ENCODE assay signal across 8 cellular contexts in the genomic region with DNA sequence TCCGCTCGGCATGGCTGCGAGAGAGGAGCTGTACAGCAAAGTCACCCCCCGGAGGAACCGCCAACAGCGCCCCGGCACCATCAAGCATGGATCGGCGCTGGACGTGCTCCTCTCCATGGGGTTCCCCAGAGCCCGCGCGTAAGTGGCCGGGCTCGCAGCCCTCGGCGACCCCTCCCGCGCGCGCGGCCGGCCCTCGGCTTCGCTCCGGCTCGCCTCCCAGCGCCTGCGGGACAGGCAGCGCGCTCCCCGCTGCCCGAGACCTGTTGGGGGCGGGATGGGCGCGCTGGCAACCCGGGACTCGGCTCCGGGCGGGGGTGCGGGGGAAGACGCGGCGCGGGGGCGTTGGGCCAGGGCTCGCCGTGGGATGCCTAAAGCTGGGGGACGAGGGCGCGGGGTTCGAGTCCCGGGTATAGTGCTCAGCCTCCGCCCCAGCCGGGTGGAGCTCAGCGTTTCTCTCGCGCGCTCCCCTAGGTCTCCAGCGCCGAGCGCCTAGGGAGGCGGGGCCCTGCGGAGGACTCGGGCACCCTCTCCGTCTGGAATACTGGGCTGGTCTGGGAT. TPM values are rescaled to one million over a fixed set of nuclear protein-coding genes. Genes with fewer than 3 reads are reported as not detected.
DNase-seq lines count a peak whose midpoint lies in the region; ATAC-seq lines count a peak whose summit lies in the region.

No MANE protein-coding gene starts in this region.

- H3K4me1 ChIP-seq in SJSA1 (replicated peaks): peaks cover 11% of the 10 kb centered on the region

- peak overlapping the region; percentile 69 for H3K4me3 ChIP-seq in SJSA1

- H3K9me3 Mint-ChIP-seq in activated naive CD8-positive, alpha-beta T cell (ENCODE audit: low read depth): no peaks in the 10 kb centered on the region

- H3K4me3 Mint-ChIP-seq in activated naive CD8-positive, alpha-beta T cell: peak overlapping the region; percentile 97

- H3K27me3 Mint-ChIP-seq in activated naive CD8-positive, alpha-beta T cell: no peaks in the 10 kb centered on the region

- H3K27me3 ChIP-seq in SJSA1 (replicated peaks): no peaks in the 10 kb centered on the region

- peak; percentile 64 for DNase-seq in ACHN
- DNase-seq in SJSA1 (ENCODE audit: low read depth in 1 of 2, low spot score in 2 of 2): peak; percentile 29 to 45
- DNase-seq in left cardiac atrium: peak; percentile 62
- DNase-seq in posterior vena cava (ENCODE audit: low spot score): peak; percentile 88
- DNase-seq in NCI-H1694 treated with DMSO at 0.1 percent for 48 hours (lab: John Stamatoyannopoulos, UW): no peak

- H3K36me3 ChIP-seq in SJSA1: no peaks in the 10 kb centered on the region; the same call in 1 of the 2 replicates

- peaks cover 54% of the 10 kb centered on the region for H3K4me1 Mint-ChIP-seq in activated naive CD8-positive, alpha-beta T cell (ENCODE audit: low read depth)

- intact Hi-C loops in left cardiac atrium (cut with DNase I) (no loop called here), posterior vena cava (cut with DNase I) (no loop called here)

- H3K27ac Mint-ChIP-seq in activated naive CD8-positive, alpha-beta T cell: peak overlapping the region; percentile 93

- ATAC-seq in GM19035 (IDR thresholded peaks at IDR 0.05; ENCODE audit: unreplicated experiment) (peak; percentile 56), HG03280 (IDR thresholded peaks at IDR 0.05; ENCODE audit: unreplicated experiment) (peak; percentile 60), left cardiac atrium (peak; percentile 69 to 82)

- H3K36me3 Mint-ChIP-seq in activated naive CD8-positive, alpha-beta T cell: no peaks in the 10 kb centered on the region

- in situ Hi-C loops in ACHN (cut with HindIII; ENCODE audit: low pct_ligation_motif_present, low pct_unique_long_range_greater_than_20kb, low sequenced_read_pairs): no loop called here

- H3K27ac ChIP-seq in SJSA1: peak overlapping the region; percentile 38; the same call in 1 of the 2 replicates

- no peaks in the 10 kb centered on the region for H3K9me3 ChIP-seq in SJSA1 (replicated peaks)

RNA-seq across cellular contexts. Expression of a gene that starts 0.6 kb away (rescaled TPM):
- 1.2 and 4.0 TPM in 2 replicates for total RNA-seq in SJSA1 (2014; rRNA removed; shearing (Covaris generic))
- total RNA-seq in left cardiac atrium (1 to 10 TPM; 4.7 to 4.9 TPM), posterior vena cava (10 to 100 TPM; 13.0 to 23.6 TPM)
